17 cellular contexts compared by ENCODE assay signal in the genomic region with DNA sequence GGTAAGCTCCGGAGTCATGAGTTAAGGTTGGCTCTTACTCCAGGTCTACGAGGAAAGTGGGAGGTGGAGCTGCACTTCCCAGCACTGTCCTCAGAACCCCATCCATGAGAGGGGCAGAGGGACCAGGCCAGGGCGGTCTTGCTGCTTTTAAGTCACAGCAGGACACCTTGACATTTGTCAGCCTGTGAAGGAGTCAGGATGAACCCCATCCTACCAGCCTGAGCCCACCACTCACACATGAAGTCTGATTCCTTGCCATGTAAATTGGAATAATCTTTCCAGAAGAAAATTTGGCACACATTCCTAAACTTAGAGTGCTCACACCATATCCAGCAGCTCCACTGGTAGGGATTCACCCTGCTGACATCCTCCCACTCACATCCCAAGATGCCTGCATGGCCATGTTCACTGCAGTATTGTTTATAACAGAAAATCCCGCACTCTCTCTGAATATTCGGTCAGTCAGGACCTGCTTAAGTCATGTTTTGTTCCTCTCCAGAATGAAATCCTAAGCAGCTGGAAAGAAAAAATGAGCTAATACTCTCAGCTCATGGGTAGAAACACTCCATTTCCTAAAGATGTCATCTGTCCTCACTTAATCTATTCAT.
"Had no signal": no experiment of that assay in that cellular context is flagged by ENCODE, and none has a peak within 500 bp of the region (broad histone marks: within the 10 kb centered on the region; RNA-seq: fewer than 3 reads in every experiment).

No MANE protein-coding gene starts in this region.

- H3K36me3 Mint-ChIP-seq: activated naive CD8-positive, alpha-beta T cell treated with anti-CD3 and anti-CD28 coated beads for 36 hours had no signal

- H3K4me3 Mint-ChIP-seq: activated CD8-positive, alpha-beta T cell treated with anti-CD3 and anti-CD28 coated beads, Interleukin-2, amount 10 ng/mL, durations not matched to agents 7 days and 5 days; activated naive CD8-positive, alpha-beta T cell treated with anti-CD3 and anti-CD28 coated beads for 36 hours; activated T-cell treated with anti-CD3 and anti-CD28 coated beads, Interleukin-2, amount 50 U/mL, for 72 hours had no signal

- H3K27ac Mint-ChIP-seq: activated CD8-positive, alpha-beta T cell treated with anti-CD3 and anti-CD28 coated beads, Interleukin-2, amount 10 ng/mL, durations not matched to agents 7 days and 5 days; activated naive CD8-positive, alpha-beta T cell treated with anti-CD3 and anti-CD28 coated beads for 36 hours; activated T-cell treated with anti-CD3 and anti-CD28 coated beads, Interleukin-2, amount 50 U/mL, for 72 hours had no signal

- H3K27me3 Mint-ChIP-seq: activated naive CD8-positive, alpha-beta T cell treated with anti-CD3 and anti-CD28 coated beads for 36 hours had no signal

- DNase-seq: activated CD4-positive, alpha-beta T cell treated with anti-CD3 and anti-CD28 coated beads for 48 hours; activated CD4-positive, CD25-positive, alpha-beta regulatory T cell; activated CD8-positive, alpha-beta T cell treated with anti-CD3 and anti-CD28 coated beads, Interleukin-2, amount 10 ng/mL, durations not matched to agents 7 days and 5 days; activated naive CD8-positive, alpha-beta T cell treated with anti-CD3 and anti-CD28 coated beads for 36 hours; activated T-cell treated with anti-CD3 and anti-CD28 coated beads, Interleukin-2, amount 50 U/mL, for 72 hours; amniotic stem cell; erythroblast; lower lobe of right lung; midbrain; occipital lobe; retina; SIG-M5; stimulated activated naive CD8-positive, alpha-beta T cell treated with anti-CD3 and anti-CD28 coated beads, Interleukin-15, Interleukin-2, amounts not matched to agents 100 U/mL and 50 U/mL, for 24 hours; substantia nigra; T-helper 1 cell; T1000; transverse colon had no signal

- H3K9me3 Mint-ChIP-seq: activated naive CD8-positive, alpha-beta T cell treated with anti-CD3 and anti-CD28 coated beads for 36 hours had no signal
